8 cellular contexts compared by ENCODE assay signal in the genomic region with DNA sequence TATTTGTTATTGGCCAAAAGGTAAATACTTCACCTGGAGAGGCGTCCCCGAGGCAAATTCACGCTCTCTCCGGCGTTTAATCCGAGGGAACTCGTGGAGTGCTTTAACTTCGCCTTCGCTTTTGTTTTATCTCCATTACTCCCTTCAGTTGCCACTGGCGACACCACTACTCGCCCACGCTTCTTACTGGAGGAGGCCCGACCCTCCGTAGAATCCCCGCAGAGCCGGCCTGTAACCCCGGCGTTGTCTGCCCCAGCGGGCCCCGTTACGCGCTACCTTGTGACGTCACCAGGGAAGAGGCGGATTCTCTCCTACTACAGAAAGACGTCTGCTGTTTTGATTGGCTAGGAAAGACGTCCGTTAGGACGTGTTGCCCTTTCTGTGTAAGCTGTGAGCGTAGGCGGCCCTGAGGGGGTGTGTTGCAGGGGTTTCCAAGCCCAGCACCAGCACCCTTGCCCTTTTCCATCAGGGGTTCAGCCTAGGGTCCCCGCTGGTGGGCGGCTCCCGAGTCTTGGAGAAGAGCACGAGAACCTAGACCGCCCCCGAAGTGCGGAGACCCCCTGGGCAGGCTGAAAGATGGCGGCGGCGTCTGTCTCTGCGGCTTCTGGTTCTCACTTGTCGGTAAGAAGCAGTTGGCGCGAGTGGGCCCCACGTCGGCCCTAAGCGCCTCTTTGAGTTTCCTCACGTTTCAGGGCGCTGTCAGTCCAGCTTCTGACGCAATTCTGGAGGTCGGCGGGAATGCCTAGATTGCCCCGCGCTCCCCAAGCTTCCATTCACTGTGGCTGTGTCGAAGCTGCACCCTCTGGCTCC. TPM values are rescaled to one million over a fixed set of nuclear protein-coding genes. Genes with fewer than 3 reads are reported as not detected.
DNase-seq lines count a peak whose midpoint lies in the region; ATAC-seq, FAIRE-seq and TF ChIP-seq lines count a peak whose summit lies in the region.

A gene (plus strand): TSS at position 376 of the 810 bp plus-strand sequence. CDS start 201 bp downstream, at position 577.

- H3K27me3 ChIP-seq in HUES64 (ENCODE audit: insufficient read depth, low read length) (no peaks in the 10 kb centered on the region), OCI-LY1 (ENCODE audit: insufficient read depth, low read length) (no peaks in the 10 kb centered on the region)

- H3K4me1 ChIP-seq in HUES64 (ENCODE audit: insufficient read depth, low read length) = peaks cover 11% of the 10 kb centered on the region
- H3K4me1 ChIP-seq in OCI-LY1 (ENCODE audit: insufficient read depth, low read length, severe bottlenecking) = peaks cover 30% of the 10 kb centered on the region
- H3K4me1 ChIP-seq in mesodermal cell (ENCODE audit: control insufficient read depth, insufficient read depth, low read length, poor library complexity, severe bottlenecking) = no peaks in the 10 kb centered on the region

- peak within 1 kb of the TSS; percentile 87 for H3K4me3 ChIP-seq in HUES64 (ENCODE audit: low read length)
- H3K4me3 ChIP-seq in OCI-LY1 (ENCODE audit: low read depth, low read length, poor library complexity, severe bottlenecking) = peak within 1 kb of the TSS; percentile 99
- peak within 1 kb of the TSS; percentile 98 for H3K4me3 ChIP-seq in mesodermal cell (ENCODE audit: extremely low read depth, insufficient read depth, low read length, poor library complexity, severe bottlenecking)

- no peaks in the 10 kb centered on the region for H3F3A ChIP-seq in OCI-LY1 (ENCODE audit: insufficient read depth, low read length)

- H3K9ac ChIP-seq in HUES64 (ENCODE audit: low read depth, low read length) (peak within 1 kb of the TSS; percentile 94), OCI-LY1 (ENCODE audit: low read length) (peak within 1 kb of the TSS; percentile 99)

- peaks cover 27% of the 10 kb centered on the region for H3K36me3 ChIP-seq in HUES64 (ENCODE audit: insufficient read depth, low read length)
- H3K36me3 ChIP-seq in OCI-LY1 (ENCODE audit: insufficient read depth, low read length) = peaks cover 30% of the 10 kb centered on the region
- H3K36me3 ChIP-seq in mesodermal cell (ENCODE audit: control insufficient read depth, insufficient read depth, low read length) = peaks cover 21% of the 10 kb centered on the region

- in situ Hi-C loops in Caki2 (cut with HindIII; ENCODE audit: low pct_unique_long_range_greater_than_20kb, low sequenced_read_pairs) = no loop called here

- peak; percentile 81 for FAIRE-seq in endometrium (lab: Jason Lieb, UNC)

- H3K79me2 ChIP-seq in OCI-LY1 (ENCODE audit: insufficient read depth, low read length) = peaks cover 53% of the 10 kb centered on the region

- H2AFZ ChIP-seq in OCI-LY1 (ENCODE audit: low read length) = no peak within 1 kb of the TSS

- peak; percentile 94 for DNase-seq in Caki2 (ENCODE audit: low read depth)
- peak; percentile 96 for DNase-seq in activated CD8-positive, alpha-beta memory T cell treated with anti-CD3 and anti-CD28 coated beads, Interleukin-2, amount 50 U/mL, for 4 hours
- DNase-seq in stimulated activated CD8-positive, alpha-beta memory T cell treated with anti-CD3 and anti-CD28 coated beads, Interleukin-15, amount 100 ng/mL, for 4 hours (ENCODE audit: low read depth in 2 of 2) = peak; percentile 89 to 97

- peak; percentile 67 for ATAC-seq in GM21447 (IDR thresholded peaks at IDR 0.05; ENCODE audit: unreplicated experiment)

- WGBS in HUES64 = under 1% methylated on average over 55 of the region's 55 CpGs
- WGBS in mesodermal cell (ENCODE audit: insufficient coverage in 2 of 2), 2 experiments = 0% methylated on average over 45 to 50 of the region's 55 CpGs

- H3K9me3 ChIP-seq in HUES64 (ENCODE audit: insufficient read depth, low read depth, low read length) = no peaks in the 10 kb centered on the region
- no peaks in the 10 kb centered on the region for H3K9me3 ChIP-seq in OCI-LY1 (ENCODE audit: low read length)
- no peaks in the 10 kb centered on the region for H3K9me3 ChIP-seq in mesodermal cell (ENCODE audit: control insufficient read depth, low read length)

- no peak for TF ChIP-seq CTCF in OCI-LY1 (IDR thresholded peaks at IDR 0.05; ENCODE audit: low read length)

- peak within 1 kb of the TSS; percentile 97 for H3K4me2 ChIP-seq in OCI-LY1 (ENCODE audit: low read length)

- H3K27ac ChIP-seq in HUES64 (ENCODE audit: low read depth, low read length) = peak within 1 kb of the TSS; percentile 96
- H3K27ac ChIP-seq in OCI-LY1 (ENCODE audit: low read depth, low read length, poor library complexity, severe bottlenecking) = peak within 1 kb of the TSS; percentile 91
- H3K27ac ChIP-seq in mesodermal cell (ENCODE audit: low read depth, low read length, severe bottlenecking) = peak within 1 kb of the TSS; percentile 99

- no peaks in the 10 kb centered on the region for H4K20me1 ChIP-seq in OCI-LY1 (ENCODE audit: insufficient read depth, low read length)

- H3K9me2 ChIP-seq in OCI-LY1 (ENCODE audit: low read depth, low read length) = no peaks in the 10 kb centered on the region

RNA-seq across cellular contexts. Expression of the gene that starts here (rescaled TPM):
- 30.1 and 30.2 TPM in 2 replicates for total RNA-seq in Caki2 (2014; rRNA removed; shearing (Covaris generic); ENCODE audit: low replicate concordance)
- 42.0 TPM for polyA plus RNA-seq in HUES64 (2013, experiment 1 of 2)
- 52.0 TPM for polyA plus RNA-seq in HUES64 (2013, experiment 2 of 2)
- 56.9 TPM for polyA plus RNA-seq in mesodermal cell (2013, experiment 1 of 2)
- polyA plus RNA-seq in mesodermal cell (2013, experiment 2 of 2) = 70.4 TPM

Comparison
In these comparisons a context has a peak if more than half of its experiments do, and no peak if none do; other contexts are left out.
1. Peak in every context shown above with its lines: DNase-seq, ATAC-seq, H3K4me3 ChIP-seq and H3K27ac ChIP-seq.